27 cellular contexts compared by ENCODE assay signal in the genomic region with DNA sequence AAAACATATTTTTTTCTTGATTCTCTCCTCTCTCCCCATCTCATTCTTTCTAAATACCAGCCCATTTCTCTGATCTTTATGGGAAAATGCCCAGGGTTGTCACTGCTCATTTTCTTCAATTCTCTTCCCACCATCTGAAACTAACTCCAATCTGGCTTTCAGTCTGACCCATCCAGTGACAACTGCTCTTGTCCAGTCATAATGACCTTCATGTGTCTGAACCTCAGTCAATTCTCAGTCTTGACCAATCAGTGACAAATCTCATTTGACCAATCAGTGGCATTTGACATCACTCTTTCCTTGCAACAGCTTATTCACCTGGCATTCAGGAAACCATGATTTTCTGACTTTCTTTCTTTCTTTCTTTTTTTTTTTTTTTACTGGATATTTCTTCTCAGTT. TPM values are rescaled to one million over a fixed set of nuclear protein-coding genes. Genes with fewer than 3 reads are reported as not detected.
"Had no signal": no experiment of that assay in that cellular context is flagged by ENCODE, and none has a peak within 500 bp of the region (broad histone marks: within the 10 kb centered on the region; RNA-seq: fewer than 3 reads in every experiment).

No MANE protein-coding gene starts in this region.

- H3K9me3 ChIP-seq: esophagus squamous epithelium, gastroesophageal sphincter, neutrophil, ovary, right lobe of liver, uterus had no signal

- DNase-seq: activated CD4-positive, alpha-beta memory T cell treated with anti-CD3 and anti-CD28 coated beads, Interleukin-2, amount 10 ng/mL, durations not matched to agents 7 days and 5 days; activated CD4-positive, alpha-beta T cell treated with anti-CD3 and anti-CD28 coated beads for 1 hour; activated CD4-positive, alpha-beta T cell treated with anti-CD3 and anti-CD28 coated beads, Interleukin-2, amount 10 ng/mL, durations not matched to agents 7 days and 5 days; activated CD8-positive, alpha-beta memory T cell treated with anti-CD3 and anti-CD28 coated beads, Interleukin-2, amount 50 U/mL, for 48 hours; activated gamma-delta T cell; activated naive CD4-positive, alpha-beta T cell treated with anti-CD3 and anti-CD28 coated beads, Interleukin-2, amount 10 ng/mL, durations not matched to agents 7 days and 5 days; activated T-cell treated with anti-CD3 and anti-CD28 coated beads, Interleukin-2, amount 50 U/mL, for 24 hours; amygdala; caudate nucleus; endodermal cell; esophagus squamous epithelium; islet precursor cell; left cardiac atrium; left ventricle myocardium superior; mammary epithelial cell; naive B cell; nephron progenitor cell; ovary; right lobe of liver; stimulated activated CD4-positive, alpha-beta T cell treated with anti-CD3 and anti-CD28 coated beads, Interleukin-2, amount 100 ng/mL, for 48 hours; substantia nigra; T-helper 17 cell; T1000; uterus had no signal

- ATAC-seq: gastroesophageal sphincter, left ventricle myocardium superior, right lobe of liver, T-helper 17 cell had no signal

- H3K4me2 ChIP-seq: hepatocyte had no signal

- H3K4me3 ChIP-seq: esophagus squamous epithelium, gastroesophageal sphincter, hepatocyte, ovary, right lobe of liver, uterus had no signal

- H3K27me3 ChIP-seq: esophagus squamous epithelium, gastroesophageal sphincter, hepatocyte, neutrophil, ovary, right lobe of liver, uterus had no signal

- H3K36me3 ChIP-seq: esophagus squamous epithelium, gastroesophageal sphincter, neutrophil, ovary, right lobe of liver had no signal

- H3K4me1 ChIP-seq: esophagus squamous epithelium, gastroesophageal sphincter, right lobe of liver, uterus had no signal

- H3K27ac ChIP-seq: esophagus squamous epithelium, gastroesophageal sphincter, hepatocyte, ovary, right lobe of liver, uterus had no signal

- H2AFZ ChIP-seq: hepatocyte had no signal

RNA-seq across cellular contexts. Expression of gene VEPH1, which starts 15.1 kb away (rescaled TPM):
- total RNA-seq: activated CD4-positive, alpha-beta memory T cell treated with anti-CD3 and anti-CD28 coated beads, Interleukin-2, amount 10 ng/mL, durations not matched to agents 7 days and 5 days; activated CD4-positive, alpha-beta T cell treated with anti-CD3 and anti-CD28 coated beads, Interleukin-2, amount 10 ng/mL, durations not matched to agents 7 days and 5 days; esophagus squamous epithelium had no signal

RNA-seq across cellular contexts. Expression of gene PTX3, which starts 51.5 kb away (rescaled TPM):
- total RNA-seq: activated CD4-positive, alpha-beta memory T cell treated with anti-CD3 and anti-CD28 coated beads, Interleukin-2, amount 10 ng/mL, durations not matched to agents 7 days and 5 days had no signal
